In genomic region chr5:72559866-72560766, GRCh38 we compare ENCODE assay signal across 18 cellular contexts. TPM values are rescaled to one million over a fixed set of nuclear protein-coding genes. Genes with fewer than 3 reads are reported as not detected.
A peak's percentile ranks its signal among the peaks of the same experiment; 100 is the strongest.
DNase-seq lines count a peak whose midpoint lies in the region; ATAC-seq, FAIRE-seq and TF ChIP-seq lines count a peak whose summit lies in the region.
"Had no signal": no experiment of that assay in that cellular context is flagged by ENCODE, and none has a peak within 500 bp of the region (broad histone marks: within the 10 kb centered on the region; RNA-seq: fewer than 3 reads in every experiment).

No MANE protein-coding gene starts in this region.

- H2BK15ac ChIP-seq in H1 (ENCODE audit: low read length) = no peak overlapping the region; the same call in 1 of the 2 replicates

- ATAC-seq in HG03460 (IDR thresholded peaks at IDR 0.05; ENCODE audit: unreplicated experiment) (no peak), HG02759 (IDR thresholded peaks at IDR 0.05; ENCODE audit: unreplicated experiment) (no peak), GM19463 (IDR thresholded peaks at IDR 0.05; ENCODE audit: unreplicated experiment) (no peak)
- ATAC-seq in naive thymus-derived CD8-positive, alpha-beta T cell = no peak
- ATAC-seq: stimulated activated effector memory CD8-positive, alpha-beta T cell treated with anti-CD3 and anti-CD28 coated beads, Interleukin-12 subunit alpha, Interleukin-12 subunit beta, amount 100 ng/mL, for 72 hours had no signal

- peak overlapping the region in 10 of 11 experiments; percentile 14 to 76 (median 62); a peak in 18 of 22 replicates for H3K27ac ChIP-seq in BLaER1 treated with 17β-estradiol and CSF1 and Interleukin-3, amounts not matched to agents 10 nM and 100 nM
- no peak overlapping the region for H3K27ac ChIP-seq in H1 (ENCODE audit: low read depth, low read length)
- H3K27ac ChIP-seq: ascending aorta, sigmoid colon had no signal

- peaks cover 0 to 2% (median 0%) of the 10 kb centered on the region in 9 donors for H3K9me3 Mint-ChIP-seq in naive thymus-derived CD8-positive, alpha-beta T cell
- H3K9me3 Mint-ChIP-seq: activated CD4-positive, alpha-beta memory T cell treated with anti-CD3 and anti-CD28 coated beads for 36 hours; stimulated activated effector memory CD8-positive, alpha-beta T cell treated with anti-CD3 and anti-CD28 coated beads, Interleukin-12 subunit alpha, Interleukin-12 subunit beta, amount 100 ng/mL, for 72 hours had no signal

- H3K18ac ChIP-seq in H1 (ENCODE audit: extremely low read depth, low read length) = no peak overlapping the region

- no peak for FAIRE-seq in H1 (lab: Jason Lieb, UNC)
- FAIRE-seq: GM19239 had no signal

- no peak overlapping the region for H3K4me3 Mint-ChIP-seq in naive thymus-derived CD8-positive, alpha-beta T cell
- H3K4me3 Mint-ChIP-seq: activated CD4-positive, alpha-beta memory T cell treated with anti-CD3 and anti-CD28 coated beads for 36 hours; stimulated activated effector memory CD8-positive, alpha-beta T cell treated with anti-CD3 and anti-CD28 coated beads, Interleukin-12 subunit alpha, Interleukin-12 subunit beta, amount 100 ng/mL, for 72 hours had no signal

- H4K5ac ChIP-seq in H1 (ENCODE audit: insufficient read length, low read depth, low read length) = no peak overlapping the region

- 68% methylated on average over 5 of the region's 5 CpGs; no CpG with 5 or more reads in 1 of the 2 experiments for WGBS in H1 (ENCODE audit: extremely low coverage in 1 of 2, insufficient coverage in 1 of 2, insufficient read length in 1 of 2, insufficient replicate concordance in 2 of 2, low coverage in 1 of 2, low lambda C conversion rate in 2 of 2, missing lambda C conversion rate in 1 of 2), 2 experiments

- TF ChIP-seq POLR2A in NB4 (IDR thresholded peaks at IDR 0.05; ENCODE audit: extremely low read depth, insufficient read length) = no peak
- no peak for TF ChIP-seq POLR2A in H1 (IDR thresholded peaks at IDR 0.05; ENCODE audit: control extremely low read depth in 1 of 2, low read depth in 2 of 2, low read length in 2 of 2)

- no peaks in the 10 kb centered on the region for H4K20me1 ChIP-seq in BLaER1 treated with 17β-estradiol and CSF1 and Interleukin-3, amounts not matched to agents 10 nM and 100 nM
- H4K20me1 ChIP-seq in H1 (replicated peaks in 1 of 2; ENCODE audit: control insufficient read depth in 1 of 2, insufficient read depth in 2 of 2, low read length in 2 of 2) = no peaks in the 10 kb centered on the region

- peak overlapping the region; percentile 83 for H4K91ac ChIP-seq in H1 (replicated peaks; ENCODE audit: insufficient read length, low read length)

- H2AFZ ChIP-seq in H1 (ENCODE audit: low read length) = no peak overlapping the region

- POLR2A ChIA-PET in H1 (lab: Charles Lee; ENCODE audit: partially characterized antibody) = no interaction called here
- POLR2A ChIA-PET in naive thymus-derived CD8-positive, alpha-beta T cell (lab: Charles Lee) = no interaction called here

- no peak overlapping the region for H3K56ac ChIP-seq in H1 (replicated peaks; ENCODE audit: insufficient read length, low read depth, low read length)

- CTCF ChIA-PET in H1 (lab: Charles Lee; ENCODE audit: partially characterized antibody) = interaction anchor here (0.7 to 2.3 kb wide), 9 partner anchors 10 to 309 kb away, joined by 3 to 7 read pairs (median 4); no protein-coding TSS in a partner anchor

- peak overlapping the region; percentile 9 to 50 (median 40); a peak in 17 of 22 replicates for H3K4me2 ChIP-seq in BLaER1 treated with 17β-estradiol and CSF1 and Interleukin-3, amounts not matched to agents 10 nM and 100 nM
- H3K4me2 ChIP-seq in H1 (ENCODE audit: insufficient read depth in 1 of 2, low read depth in 2 of 2, low read length in 2 of 2) = peak overlapping the region in 1 of 2 experiments; percentile 25; a peak in 2 of 4 replicates

- peaks cover 8 to 15% (median 11%) of the 10 kb centered on the region in 4 donors for H3K4me1 Mint-ChIP-seq in naive thymus-derived CD8-positive, alpha-beta T cell

- H3K14ac ChIP-seq in H1 (ENCODE audit: insufficient read length) = no peak overlapping the region

- peaks cover 13 to 44% (median 25%) of the 10 kb centered on the region in 5 donors for H3K27me3 Mint-ChIP-seq in naive thymus-derived CD8-positive, alpha-beta T cell

- no peak overlapping the region for H3K23ac ChIP-seq in H1 (ENCODE audit: insufficient read length)

- peak overlapping the region in 3 of 11 experiments; percentile 21 to 48 (median 21); a peak in 3 of 22 replicates for H3K9ac ChIP-seq in BLaER1 treated with 17β-estradiol and CSF1 and Interleukin-3, amounts not matched to agents 10 nM and 100 nM
- H3K9ac ChIP-seq in H1 (replicated peaks in 1 of 4; ENCODE audit: extremely low read depth in 1 of 4, low read depth in 3 of 4, low read length in 3 of 4) = no peak overlapping the region

- TF ChIP-seq RAD21 in H1 (IDR thresholded peaks at IDR 0.05 in 1 of 2, conservative IDR thresholded peaks at IDR 0.05 in 1 of 2; ENCODE audit: low read depth in 2 of 2, low read length in 2 of 2) = no peak

- peak overlapping the region; percentile 43; the same call in 1 of the 2 replicates for H2BK20ac ChIP-seq in H1 (ENCODE audit: low read length)

- TF ChIP-seq CTCF in NB4 (IDR thresholded peaks at IDR 0.05; ENCODE audit: low read depth, low read length) (no peak), H1 (IDR thresholded peaks at IDR 0.05; ENCODE audit: control extremely low read depth in 1 of 3, insufficient read depth in 1 of 3, low read depth in 1 of 3, low read length in 3 of 3) (peak in 1 of 3 experiments; percentile 3; a peak in 1 of 4 replicates)

- H2BK120ac ChIP-seq in H1 (replicated peaks; ENCODE audit: low read depth, low read length) = peak overlapping the region; percentile 13

- no peaks in the 10 kb centered on the region for H3K36me3 ChIP-seq in BLaER1 treated with 17β-estradiol and CSF1 and Interleukin-3, amounts not matched to agents 10 nM and 100 nM
- no peaks in the 10 kb centered on the region for H3K36me3 ChIP-seq in H1 (ENCODE audit: control insufficient read depth in 2 of 4, insufficient read depth in 4 of 4, low read length in 3 of 4)
- H3K36me3 ChIP-seq: ascending aorta, sigmoid colon had no signal

- H3K36me3 Mint-ChIP-seq in naive thymus-derived CD8-positive, alpha-beta T cell = no peaks in the 10 kb centered on the region
- H3K36me3 Mint-ChIP-seq: activated CD4-positive, alpha-beta memory T cell treated with anti-CD3 and anti-CD28 coated beads for 36 hours; stimulated activated effector memory CD8-positive, alpha-beta T cell treated with anti-CD3 and anti-CD28 coated beads, Interleukin-12 subunit alpha, Interleukin-12 subunit beta, amount 100 ng/mL, for 72 hours had no signal

- no peak for TF ChIP-seq EP300 in H1 (IDR thresholded peaks at IDR 0.05; ENCODE audit: borderline replicate concordance in 1 of 2, low read depth in 2 of 2, low read length in 2 of 2)

- H3K79me2 ChIP-seq in H1 (ENCODE audit: control insufficient read depth in 1 of 2, insufficient read depth in 2 of 2, low read length in 2 of 2) = no peaks in the 10 kb centered on the region

- H2BK12ac ChIP-seq in H1 (ENCODE audit: low read depth, low read length) = no peak overlapping the region

- H2AK5ac ChIP-seq in H1 (ENCODE audit: low read depth, low read length) = no peak overlapping the region

- H3K4ac ChIP-seq in H1 (replicated peaks; ENCODE audit: insufficient read length, low read depth, low read length) = no peak overlapping the region

- H2BK5ac ChIP-seq in H1 (ENCODE audit: low read depth, low read length) = no peak overlapping the region; the same call in 1 of the 2 replicates

- H3K27me3 ChIP-seq in BLaER1 treated with 17β-estradiol and CSF1 and Interleukin-3, amounts not matched to agents 10 nM and 100 nM = peaks cover 0 to 8% (median 0%) of the 10 kb centered on the region in 11 experiments; a peak in 4 of 22 replicates
- no peaks in the 10 kb centered on the region for H3K27me3 ChIP-seq in H1 (replicated peaks in 1 of 4; ENCODE audit: control insufficient read depth in 3 of 4, extremely low read depth in 1 of 4, insufficient read depth in 3 of 4, low read length in 3 of 4)
- H3K27me3 ChIP-seq: ascending aorta, dorsolateral prefrontal cortex, sigmoid colon had no signal

- peaks cover 25 to 73% (median 34%) of the 10 kb centered on the region in 10 experiments for H3K4me1 ChIP-seq in BLaER1 treated with 17β-estradiol and CSF1 and Interleukin-3, amounts not matched to agents 10 nM and 100 nM
- peaks cover 7 to 29% (median 15%) of the 10 kb centered on the region in 4 experiments for H3K4me1 ChIP-seq in H1 (replicated peaks in 1 of 4; ENCODE audit: control insufficient read depth in 3 of 4, insufficient read depth in 4 of 4, low read length in 3 of 4)

- peaks cover 0 to 18% (median 7%) of the 10 kb centered on the region in 11 experiments; a peak in 7 of 22 replicates for H3K9me3 ChIP-seq in BLaER1 treated with 17β-estradiol and CSF1 and Interleukin-3, amounts not matched to agents 10 nM and 100 nM (replicated peaks in 1 of 11)
- no peaks in the 10 kb centered on the region for H3K9me3 ChIP-seq in H1 (ENCODE audit: insufficient read depth in 2 of 2, low read depth in 1 of 2, low read length in 1 of 2)
- H3K9me3 ChIP-seq: ascending aorta, sigmoid colon had no signal

- peak; percentile 21 for DNase-seq in NB4 (ENCODE audit: low read depth)
- DNase-seq in H1 (ENCODE audit: low read depth in 1 of 2, low spot score in 2 of 2) = no peak
- peak; percentile 30 to 70 for DNase-seq in lung microvascular endothelial cell (ENCODE audit: low read depth in 2 of 2)
- DNase-seq in naive thymus-derived CD8-positive, alpha-beta T cell = no peak
- DNase-seq: activated CD4-positive, alpha-beta memory T cell treated with anti-CD3 and anti-CD28 coated beads for 36 hours; AML-193; NCI-H2081; NCI-H774; sigmoid colon had no signal

- no peak overlapping the region for H3K27ac Mint-ChIP-seq in naive thymus-derived CD8-positive, alpha-beta T cell
- H3K27ac Mint-ChIP-seq: activated CD4-positive, alpha-beta memory T cell treated with anti-CD3 and anti-CD28 coated beads for 36 hours; stimulated activated effector memory CD8-positive, alpha-beta T cell treated with anti-CD3 and anti-CD28 coated beads, Interleukin-12 subunit alpha, Interleukin-12 subunit beta, amount 100 ng/mL, for 72 hours had no signal

- no peaks in the 10 kb centered on the region for H3K79me1 ChIP-seq in H1 (ENCODE audit: low read depth, low read length)

- peaks cover 5% of the 10 kb centered on the region for H3K23me2 ChIP-seq in H1 (ENCODE audit: low read depth, low read length)

- no peak overlapping the region for H3K4me3 ChIP-seq in BLaER1 treated with 17β-estradiol and CSF1 and Interleukin-3, amounts not matched to agents 10 nM and 100 nM
- H3K4me3 ChIP-seq in NB4 (ENCODE audit: low read depth, low read length) (no peak overlapping the region), H1 (ENCODE audit: extremely low read depth in 1 of 4, insufficient read depth in 2 of 4, low read depth in 3 of 4, low read length in 4 of 4) (no peak overlapping the region; a peak in 1 of 8 replicates)
- H3K4me3 ChIP-seq: ascending aorta, dorsolateral prefrontal cortex, lung, sigmoid colon had no signal

- H4K8ac ChIP-seq in H1 (ENCODE audit: extremely low read depth, insufficient read depth, low read length) = no peak overlapping the region

RNA-seq across cellular contexts. Expression of gene ZNF366, which starts 52.9 kb away (rescaled TPM):
- total RNA-seq in H1 (2021; fragmentation: NEBNext Ultra II Directional; extraction: Animal tissue kit (Norgen Biotek cat#: 25700)) = not detected in 2 replicates
- not detected in 2 replicates for polyA plus RNA-seq in H1 (2011; rRNA removed)
- polyA plus RNA-seq in H1 (2011; cell fraction: cytosol; rRNA removed) = not detected
- not detected for polyA plus RNA-seq in H1 (2011; cell fraction: nucleus; rRNA removed)
- polyA plus RNA-seq in H1 (2012, experiment 1 of 2) = not detected in 4 replicates
- not detected for polyA plus RNA-seq in H1 (2012, experiment 2 of 2)
- polyA plus RNA-seq in H1 (2013, experiment 1 of 2) = not detected
- polyA plus RNA-seq in H1 (2013, experiment 2 of 2) = not detected
- not detected in 2 replicates for polyA minus RNA-seq in H1 (2011; rRNA and poly(A)+ RNA removed)
- polyA minus RNA-seq in H1 (2011; cell fraction: cytosol; rRNA and poly(A)+ RNA removed) = not detected
- not detected for polyA minus RNA-seq in H1 (2011; cell fraction: nucleus; rRNA and poly(A)+ RNA removed)
- 0.40 and 1.3 TPM in 2 replicates for total RNA-seq in lung microvascular endothelial cell
- not detected for total RNA-seq in naive thymus-derived CD8-positive, alpha-beta T cell
- not detected for polyA plus RNA-seq in naive thymus-derived CD8-positive, alpha-beta T cell
- total RNA-seq: activated CD4-positive, alpha-beta memory T cell treated with anti-CD3 and anti-CD28 coated beads for 36 hours had no signal

Comparison
In these comparisons a context has a peak if more than half of its experiments do, and no peak if none do; other contexts are left out.
1. DNase-seq: peak in NB4 (single experiment) and lung microvascular endothelial cell (2 of 2); none in H1 (0 of 2) and naive thymus-derived CD8-positive, alpha-beta T cell (0 of 10).